5 cellular contexts compared by ENCODE assay signal in genomic region chr6:134772961-134773360, GRCh38.
DNase-seq lines count a peak whose midpoint lies in the region; ATAC-seq, FAIRE-seq and TF ChIP-seq lines count a peak whose summit lies in the region.
"Not testable (repeated sequence)": the region's sequence is repeated elsewhere in the genome, so short reads cannot be mapped to it uniquely, and the experiment has no call there.

No MANE protein-coding gene starts in this region.

- H2BK12ac ChIP-seq in trophoblast cell (ENCODE audit: low read length): not testable (repeated sequence)

- WGBS in IMR-90 (ENCODE audit: extremely low coverage in 2 of 2, insufficient read length in 1 of 2), 2 experiments: no CpG with 5 or more reads among the region's 5 CpGs
- 88% methylated on average over 5 of the region's 5 CpGs for WGBS in mammary epithelial cell (ENCODE audit: low coverage, missing lambda C conversion rate)
- whole genome bisulfite sequencing in trophoblast cell (ENCODE audit: extremely low coverage, insufficient coverage, insufficient read length): no CpG with 5 or more reads among the region's 5 CpGs

- H3K9me3 ChIP-seq in IMR-90 (ENCODE audit: control insufficient read depth, insufficient read depth, low read length); mammary epithelial cell (replicated peaks; ENCODE audit: insufficient read depth, low read length); trophoblast cell (ENCODE audit: insufficient read depth, low read depth, low read length): not testable (repeated sequence)

- H3K79me2 ChIP-seq in mammary epithelial cell (ENCODE audit: insufficient read depth, low read length); trophoblast cell (ENCODE audit: control insufficient read depth, insufficient read depth, low read length, poor library complexity): not testable (repeated sequence)

- H2AFZ ChIP-seq in IMR-90 (replicated peaks; ENCODE audit: low read length, poor library complexity); mammary epithelial cell (ENCODE audit: low read depth, low read length); trophoblast cell (ENCODE audit: insufficient read depth, low read length, poor library complexity): not testable (repeated sequence)

- peak overlapping the region; percentile 24 for H2BK5ac ChIP-seq in IMR-90 (ENCODE audit: low read depth, low read length, poor library complexity, severe bottlenecking)
- not testable (repeated sequence) for H2BK5ac ChIP-seq in trophoblast cell (ENCODE audit: low read depth, low read length, poor library complexity)

- peak overlapping the region; percentile 82; the same call in 1 of the 2 replicates for H3K27ac ChIP-seq in IMR-90 (ENCODE audit: insufficient read depth, low read length)
- not testable (repeated sequence) for H3K27ac ChIP-seq in mammary epithelial cell (ENCODE audit: insufficient read depth, low read depth, low read length); trophoblast cell (ENCODE audit: low read depth, low read length)

- H3K56ac ChIP-seq in IMR-90 (ENCODE audit: extremely low read depth, insufficient read depth, low read length): not testable (repeated sequence)

- TF ChIP-seq RAD21 in IMR-90 (IDR thresholded peaks at IDR 0.05; ENCODE audit: low read length): not testable (repeated sequence)

- BruUV-seq in IMR-90 (replicated peaks; lab: Mats Ljungman, UMichigan); mammary epithelial cell (replicated peaks; lab: Mats Ljungman, UMichigan): not testable (repeated sequence)

- peak overlapping the region; percentile 40; the same call in 1 of the 2 replicates for H4K91ac ChIP-seq in IMR-90 (ENCODE audit: insufficient read depth, low read depth, low read length)
- not testable (repeated sequence) for H4K91ac ChIP-seq in trophoblast cell (ENCODE audit: low read depth, low read length)

- CTCF ChIA-PET in IMR-90 (lab: Yijun Ruan, JAX); mammary epithelial cell (lab: Charles Lee; ENCODE audit: low non-redundant PET): not testable (repeated sequence)

- not testable (repeated sequence) for ATAC-seq in IMR-90 (ENCODE audit: low read depth)

- not testable (repeated sequence) for H4K20me1 ChIP-seq in IMR-90 (ENCODE audit: insufficient read depth, low read length); mammary epithelial cell (ENCODE audit: insufficient read depth, low read length)

- not testable (repeated sequence) for H3K9me1 ChIP-seq in IMR-90 (ENCODE audit: insufficient read depth, low read length)

- not testable (repeated sequence) for H3K9ac ChIP-seq in IMR-90 (ENCODE audit: low read depth, low read length); mammary epithelial cell (ENCODE audit: insufficient read depth, low read length); trophoblast cell (ENCODE audit: low read length)

- peak overlapping the region; percentile 55; the same call in 1 of the 2 replicates for H3K14ac ChIP-seq in IMR-90 (replicated peaks; ENCODE audit: low read depth, low read length)
- not testable (repeated sequence) for H3K14ac ChIP-seq in trophoblast cell (ENCODE audit: low read length)

- not testable (repeated sequence) for H3K79me1 ChIP-seq in IMR-90 (ENCODE audit: low read depth in 1 of 2, low read length in 2 of 2); trophoblast cell (ENCODE audit: low read length)

- H2AK9ac ChIP-seq in IMR-90 (replicated peaks; ENCODE audit: low read depth, low read length, poor library complexity): not testable (repeated sequence)

- intact Hi-C loops in IMR-90 (cut with micrococcal nuclease); mammary epithelial cell (cut with micrococcal nuclease): not testable (repeated sequence)

- not testable (repeated sequence) for TF ChIP-seq CTCF in IMR-90 (conservative IDR thresholded peaks at IDR 0.05; ENCODE audit: low read depth, low read length); mammary epithelial cell (conservative IDR thresholded peaks at IDR 0.05 in 1 of 2, IDR thresholded peaks at IDR 0.05 in 1 of 2; ENCODE audit: extremely low read depth in 1 of 2, insufficient read depth in 1 of 2, low read depth in 1 of 2, low read length in 2 of 2); bronchial epithelial cell (IDR thresholded peaks at IDR 0.05; ENCODE audit: insufficient read depth, low read length, severe bottlenecking); epithelial cell of esophagus (IDR thresholded peaks at IDR 0.05; ENCODE audit: insufficient read depth, low read depth, low read length, missing control alignments)

- not testable (repeated sequence) for TF ChIP-seq POLR2A in IMR-90 (IDR thresholded peaks at IDR 0.05; ENCODE audit: low read depth, low read length)

- H2BK120ac ChIP-seq in IMR-90 (ENCODE audit: low read depth, low read length); trophoblast cell (ENCODE audit: insufficient read depth, low read length, poor library complexity): not testable (repeated sequence)

- H3K18ac ChIP-seq in IMR-90 (ENCODE audit: low read depth, low read length): peak overlapping the region; percentile 96
- not testable (repeated sequence) for H3K18ac ChIP-seq in trophoblast cell (ENCODE audit: low read length)

- peak overlapping the region; percentile 79; the same call in 1 of the 3 replicates for H2BK15ac ChIP-seq in IMR-90 (ENCODE audit: low read depth, low read length)

- H3K36me3 ChIP-seq in IMR-90 (ENCODE audit: control insufficient read depth, insufficient read depth, low read length); mammary epithelial cell (ENCODE audit: insufficient read depth, low read length); bronchial epithelial cell (ENCODE audit: control insufficient read depth, insufficient read depth, low read length); trophoblast cell (ENCODE audit: control insufficient read depth in 1 of 2, insufficient read depth in 2 of 2, low read length in 2 of 2): not testable (repeated sequence)

- in situ Hi-C loops in IMR-90 (cut with MboI; ENCODE audit: low sequenced_read_pairs); mammary epithelial cell (cut with MboI; ENCODE audit: low sequenced_read_pairs in 2 of 2): not testable (repeated sequence)

- H3K27me3 ChIP-seq in IMR-90 (ENCODE audit: control insufficient read depth, insufficient read depth, low read length); mammary epithelial cell (ENCODE audit: insufficient read depth, low read length); bronchial epithelial cell (ENCODE audit: control insufficient read depth, insufficient read depth, low read length); trophoblast cell (ENCODE audit: insufficient read depth, low read length): not testable (repeated sequence)

- H4K12ac ChIP-seq in trophoblast cell (ENCODE audit: low read depth, low read length): not testable (repeated sequence)

- H3K4ac ChIP-seq in IMR-90 (ENCODE audit: low read depth, low read length): peak overlapping the region; percentile 5; the same call in 1 of the 2 replicates
- H3K4ac ChIP-seq in trophoblast cell (ENCODE audit: low read depth, low read length): not testable (repeated sequence)

- H2BK20ac ChIP-seq in IMR-90 (ENCODE audit: low read depth, low read length): 0 out of 2 replicates have a peak overlapping the region, but pooled peaks have one; percentile 69

- POLR2A ChIA-PET in IMR-90 (lab: Charles Lee; ENCODE audit: unreplicated experiment): not testable (repeated sequence)

- H3K4me3 ChIP-seq in IMR-90 (ENCODE audit: insufficient read depth, low read depth, low read length); mammary epithelial cell (replicated peaks in 1 of 3; ENCODE audit: insufficient read depth in 1 of 3, low read depth in 2 of 3, low read length in 3 of 3); bronchial epithelial cell (ENCODE audit: low read depth, low read length); epithelial cell of esophagus (ENCODE audit: low read length); trophoblast cell (ENCODE audit: low read depth, low read length): not testable (repeated sequence)

- H3K4me1 ChIP-seq in IMR-90 (ENCODE audit: control insufficient read depth, insufficient read depth, low read length) (peaks cover 10% of the 10 kb centered on the region), mammary epithelial cell (ENCODE audit: insufficient read depth, low read length) (peaks cover 25% of the 10 kb centered on the region)
- H3K4me1 ChIP-seq in trophoblast cell (ENCODE audit: control insufficient read depth in 1 of 2, insufficient read depth in 2 of 2, low read length in 2 of 2): not testable (repeated sequence)

- not testable (repeated sequence) for DNase-seq in IMR-90
- DNase-seq in mammary epithelial cell (peak; percentile 23), bronchial epithelial cell (ENCODE audit: low read depth) (peak; percentile 26), epithelial cell of esophagus (ENCODE audit: low read depth) (peak; percentile 60), trophoblast cell (peak; percentile 57 to 76)

- not testable (repeated sequence) for H3K23ac ChIP-seq in IMR-90 (ENCODE audit: low read depth, low read length); trophoblast cell (ENCODE audit: low read length)

- dilution Hi-C loops in IMR-90 (cut with HindIII; ENCODE audit: low sequenced_read_pairs, unreplicated experiment); mammary epithelial cell (cut with HindIII; ENCODE audit: low sequenced_read_pairs): not testable (repeated sequence)

- H4K8ac ChIP-seq in IMR-90 (ENCODE audit: low read depth in 2 of 2, low read length in 2 of 2); trophoblast cell (ENCODE audit: low read depth, low read length): not testable (repeated sequence)

- not testable (repeated sequence) for FAIRE-seq in bronchial epithelial cell (lab: Jason Lieb, UNC)

- peak overlapping the region; percentile 45; the same call in 1 of the 2 replicates for H2AK5ac ChIP-seq in IMR-90 (ENCODE audit: low read depth, low read length)
- not testable (repeated sequence) for H2AK5ac ChIP-seq in trophoblast cell (ENCODE audit: low read length)

- not testable (repeated sequence) for H3K4me2 ChIP-seq in IMR-90 (ENCODE audit: low read depth, low read length); mammary epithelial cell (ENCODE audit: insufficient read depth, low read depth, low read length); trophoblast cell (ENCODE audit: low read length)

- not testable (repeated sequence) for H4K5ac ChIP-seq in IMR-90 (ENCODE audit: low read depth, low read length)
